23 cellular contexts compared by ENCODE assay signal in the genomic region with DNA sequence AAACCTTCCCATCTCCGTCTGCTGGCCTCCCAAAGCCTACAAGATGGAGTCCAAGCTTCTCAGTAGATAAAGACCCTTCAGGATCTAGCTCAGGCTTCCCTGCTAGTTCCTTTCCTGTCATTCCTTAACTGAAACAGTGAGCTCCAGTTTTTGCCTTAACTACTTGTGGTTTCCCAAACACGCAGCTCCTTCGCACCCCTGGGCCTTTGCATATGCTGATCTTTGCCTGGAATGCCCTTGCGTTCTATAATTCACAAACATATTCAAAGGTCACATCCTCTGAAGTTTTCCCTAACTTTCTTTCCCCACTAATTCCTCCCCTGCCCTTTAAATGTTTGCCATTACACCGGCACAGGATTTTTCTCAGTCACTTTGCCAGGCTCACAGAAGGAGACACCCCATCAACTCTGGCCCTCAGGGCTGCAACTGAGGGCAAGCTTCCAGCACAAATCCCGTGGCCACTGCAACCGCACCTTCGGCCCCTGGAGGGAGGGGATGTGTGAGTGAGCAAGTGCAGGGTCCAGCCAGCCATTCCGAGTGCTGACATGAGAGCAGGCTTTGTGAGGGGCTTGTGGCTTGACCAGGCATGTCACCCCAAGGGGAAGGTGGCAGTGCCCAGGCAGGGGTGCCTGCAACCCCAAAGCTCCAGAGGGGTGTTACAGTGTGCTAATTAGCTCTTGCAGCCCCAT. TPM values are rescaled to one million over a fixed set of nuclear protein-coding genes. Genes with fewer than 3 reads are reported as not detected.
A peak's percentile ranks its signal among the peaks of the same experiment; 100 is the strongest.
DNase-seq lines count a peak whose midpoint lies in the region; ATAC-seq and TF ChIP-seq lines count a peak whose summit lies in the region.
"Had no signal": no experiment of that assay in that cellular context is flagged by ENCODE, and none has a peak within 500 bp of the region (broad histone marks: within the 10 kb centered on the region; RNA-seq: fewer than 3 reads in every experiment).

No MANE protein-coding gene starts in this region.

- H3K9me3 Mint-ChIP-seq in natural killer cell treated with Interleukin-12 subunit alpha and Interleukin-12 subunit beta and Interleukin-15 and Interleukin-18, amount 100 ng/mL, for 72 hours, result no peaks in the 10 kb centered on the region
- H3K9me3 Mint-ChIP-seq in natural killer cell (no peaks in the 10 kb centered on the region), WTC11 (peaks cover 12% of the 10 kb centered on the region)

- no peaks in the 10 kb centered on the region for H3K36me3 ChIP-seq in transverse colon
- H3K36me3 ChIP-seq: BE2C had no signal

- no peaks in the 10 kb centered on the region for H3K36me3 Mint-ChIP-seq in natural killer cell treated with Interleukin-12 subunit alpha and Interleukin-12 subunit beta and Interleukin-15 and Interleukin-18, amount 100 ng/mL, for 72 hours
- H3K36me3 Mint-ChIP-seq in natural killer cell, result no peaks in the 10 kb centered on the region
- H3K36me3 Mint-ChIP-seq in WTC11, result peaks cover 39% of the 10 kb centered on the region
- H3K36me3 Mint-ChIP-seq: CD4-positive, CD25-positive, alpha-beta regulatory T cell had no signal

- in situ Hi-C loops in transverse colon (cut with MboI; ENCODE audit: low pct_ligation_motif_present in 1 of 4, low pct_unique_long_range_greater_than_20kb in 1 of 4, low sequenced_read_pairs in 3 of 4), result no loop called here

- peak overlapping the region; percentile 32 for H3K27ac ChIP-seq in foreskin keratinocyte
- H3K27ac ChIP-seq in transverse colon, result no peak overlapping the region
- H3K27ac ChIP-seq: SK-N-MC had no signal

- no peak overlapping the region for H3K4me3 Mint-ChIP-seq in natural killer cell treated with Interleukin-12 subunit alpha and Interleukin-12 subunit beta and Interleukin-15 and Interleukin-18, amount 100 ng/mL, for 72 hours
- H3K4me3 Mint-ChIP-seq in natural killer cell (no peak overlapping the region), WTC11 (no peak overlapping the region)
- H3K4me3 Mint-ChIP-seq: CD4-positive, CD25-positive, alpha-beta regulatory T cell; GM23338 had no signal

- TF ChIP-seq EP300 in transverse colon (IDR thresholded peaks at IDR 0.05; ENCODE audit: low read depth), result no peak

- peaks cover 17 to 20% of the 10 kb centered on the region in 2 donors for H3K27me3 Mint-ChIP-seq in natural killer cell treated with Interleukin-12 subunit alpha and Interleukin-12 subunit beta and Interleukin-15 and Interleukin-18, amount 100 ng/mL, for 72 hours
- H3K27me3 Mint-ChIP-seq in natural killer cell (ENCODE audit: low read depth in 2 of 2) (peaks cover 9 to 12% of the 10 kb centered on the region in 2 donors), WTC11 (ENCODE audit: low read depth) (no peaks in the 10 kb centered on the region)

- no peaks in the 10 kb centered on the region for H3K9me3 ChIP-seq in transverse colon
- H3K9me3 ChIP-seq: BE2C had no signal

- intact Hi-C loops in natural killer cell (cut with micrococcal nuclease), result no loop called here
- intact Hi-C loops in transverse colon (cut with DNase I; ENCODE audit: low total_unique reads), result no loop called here

- TF ChIP-seq CTCF in natural killer cell (IDR thresholded peaks at IDR 0.05) (no peak), WTC11 (IDR thresholded peaks at IDR 0.05) (no peak), foreskin keratinocyte (conservative IDR thresholded peaks at IDR 0.05) (no peak), transverse colon (IDR thresholded peaks at IDR 0.05) (no peak)

- no peak overlapping the region for H3K27ac Mint-ChIP-seq in natural killer cell treated with Interleukin-12 subunit alpha and Interleukin-12 subunit beta and Interleukin-15 and Interleukin-18, amount 100 ng/mL, for 72 hours
- no peak overlapping the region for H3K27ac Mint-ChIP-seq in natural killer cell
- peak overlapping the region; percentile 19 for H3K27ac Mint-ChIP-seq in WTC11
- H3K27ac Mint-ChIP-seq: GM23338 had no signal

- no peak for TF ChIP-seq POLR2A in transverse colon (IDR thresholded peaks at IDR 0.05)

- CTCF ChIA-PET in WTC11 (lab: Charles Lee), result interaction anchor here (0.6 to 0.7 kb wide), 2 partner anchors 10 to 52 kb away, joined by 3 read pairs; no protein-coding TSS in a partner anchor

- 87 to 100% methylated on average over 2 to 8 of the region's 9 CpGs for WGBS in transverse colon (ENCODE audit: low coverage in 1 of 2), 2 donors

- ATAC-seq in natural killer cell treated with Interleukin-12 subunit alpha and Interleukin-12 subunit beta and Interleukin-15 and Interleukin-18, amount 100 ng/mL, for 72 hours, result peak; percentile 24 to 43
- no peak for ATAC-seq in natural killer cell
- ATAC-seq in WTC11, result no peak
- ATAC-seq in foreskin keratinocyte, result no peak
- ATAC-seq in GM21390 (IDR thresholded peaks at IDR 0.05; ENCODE audit: unreplicated experiment), result no peak
- ATAC-seq: GM12878, GM23338, HCT116 had no signal

- H3K4me1 Mint-ChIP-seq in natural killer cell treated with Interleukin-12 subunit alpha and Interleukin-12 subunit beta and Interleukin-15 and Interleukin-18, amount 100 ng/mL, for 72 hours (ENCODE audit: low read depth in 2 of 2), result peaks cover 0 to 2% of the 10 kb centered on the region in 2 donors
- H3K4me1 Mint-ChIP-seq in natural killer cell (no peaks in the 10 kb centered on the region), WTC11 (peaks cover 8% of the 10 kb centered on the region)
- H3K4me1 Mint-ChIP-seq: CD4-positive, CD25-positive, alpha-beta regulatory T cell; GM23338 had no signal

- POLR2A ChIA-PET in WTC11 (lab: Charles Lee), result interaction anchor here (0.9 kb wide), 1 partner anchor 12 kb away, joined by 3 read pairs; no protein-coding TSS in a partner anchor

- DNase-seq in natural killer cell treated with Interleukin-12 subunit alpha and Interleukin-12 subunit beta and Interleukin-15 and Interleukin-18, amount 100 ng/mL, for 72 hours (ENCODE audit: low spot score), result no peak
- DNase-seq in natural killer cell (no peak), WTC11 (ENCODE audit: low spot score) (no peak), foreskin keratinocyte (no peak), transverse colon (no peak), DMS 273 (lab: John Stamatoyannopoulos, UW; ENCODE audit: unreplicated experiment) (no peak), SK-N-DZ (ENCODE audit: low spot score) (no peak)
- DNase-seq: CD4-positive, CD25-positive, alpha-beta regulatory T cell; DMS 273 treated with DMSO at 0.1 percent for 48 hours; DND-41; MM.1S; NCI-H1048; NCI-H1417 treated with DMSO at 0.1 percent for 48 hours; NCI-H187; NCI-H446; NCI-H526; SHP77 had no signal

- H3K4me1 ChIP-seq in foreskin keratinocyte (peaks cover 13% of the 10 kb centered on the region), transverse colon (no peaks in the 10 kb centered on the region)

- H3K27me3 ChIP-seq in foreskin keratinocyte (no peaks in the 10 kb centered on the region), transverse colon (no peaks in the 10 kb centered on the region)
- H3K27me3 ChIP-seq: BE2C had no signal

- no peak overlapping the region for H3K4me3 ChIP-seq in transverse colon
- H3K4me3 ChIP-seq: GM12878, GM23338 had no signal

TF ChIP-seq in WTC11, 78 proteins besides CTCF, POLR2A, EP300 and RAD21 (continues in another document):
- TF ChIP-seq TCF7 (CRISPR knock-in tag; IDR thresholded peaks at IDR 0.05; ENCODE audit: low read depth) (no peak), ELF4 (CRISPR knock-in tag; IDR thresholded peaks at IDR 0.05; ENCODE audit: low read depth) (no peak), MYBL2 (CRISPR knock-in tag; IDR thresholded peaks at IDR 0.05) (no peak), NR2C2 (CRISPR knock-in tag; IDR thresholded peaks at IDR 0.05) (no peak)
- TF ChIP-seq, protein P1, sequence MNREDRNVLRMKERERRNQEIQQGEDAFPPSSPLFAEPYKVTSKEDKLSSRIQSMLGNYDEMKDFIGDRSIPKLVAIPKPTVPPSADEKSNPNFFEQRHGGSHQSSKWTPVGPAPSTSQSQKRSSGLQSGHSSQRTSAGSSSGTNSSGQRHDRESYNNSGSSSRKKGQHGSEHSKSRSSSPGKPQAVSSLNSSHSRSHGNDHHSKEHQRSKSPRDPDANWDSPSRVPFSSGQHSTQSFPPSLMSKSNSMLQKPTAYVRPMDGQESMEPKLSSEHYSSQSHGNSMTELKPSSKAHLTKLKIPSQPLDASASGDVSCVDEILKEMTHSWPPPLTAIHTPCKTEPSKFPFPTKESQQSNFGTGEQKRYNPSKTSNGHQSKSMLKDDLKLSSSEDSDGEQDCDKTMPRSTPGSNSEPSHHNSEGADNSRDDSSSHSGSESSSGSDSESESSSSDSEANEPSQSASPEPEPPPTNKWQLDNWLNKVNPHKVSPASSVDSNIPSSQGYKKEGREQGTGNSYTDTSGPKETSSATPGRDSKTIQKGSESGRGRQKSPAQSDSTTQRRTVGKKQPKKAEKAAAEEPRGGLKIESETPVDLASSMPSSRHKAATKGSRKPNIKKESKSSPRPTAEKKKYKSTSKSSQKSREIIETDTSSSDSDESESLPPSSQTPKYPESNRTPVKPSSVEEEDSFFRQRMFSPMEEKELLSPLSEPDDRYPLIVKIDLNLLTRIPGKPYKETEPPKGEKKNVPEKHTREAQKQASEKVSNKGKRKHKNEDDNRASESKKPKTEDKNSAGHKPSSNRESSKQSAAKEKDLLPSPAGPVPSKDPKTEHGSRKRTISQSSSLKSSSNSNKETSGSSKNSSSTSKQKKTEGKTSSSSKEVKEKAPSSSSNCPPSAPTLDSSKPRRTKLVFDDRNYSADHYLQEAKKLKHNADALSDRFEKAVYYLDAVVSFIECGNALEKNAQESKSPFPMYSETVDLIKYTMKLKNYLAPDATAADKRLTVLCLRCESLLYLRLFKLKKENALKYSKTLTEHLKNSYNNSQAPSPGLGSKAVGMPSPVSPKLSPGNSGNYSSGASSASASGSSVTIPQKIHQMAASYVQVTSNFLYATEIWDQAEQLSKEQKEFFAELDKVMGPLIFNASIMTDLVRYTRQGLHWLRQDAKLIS (CRISPR knock-in tag; IDR thresholded peaks at IDR 0.05; ENCODE audit: borderline replicate concordance), result no peak
- TF ChIP-seq, protein P2, sequence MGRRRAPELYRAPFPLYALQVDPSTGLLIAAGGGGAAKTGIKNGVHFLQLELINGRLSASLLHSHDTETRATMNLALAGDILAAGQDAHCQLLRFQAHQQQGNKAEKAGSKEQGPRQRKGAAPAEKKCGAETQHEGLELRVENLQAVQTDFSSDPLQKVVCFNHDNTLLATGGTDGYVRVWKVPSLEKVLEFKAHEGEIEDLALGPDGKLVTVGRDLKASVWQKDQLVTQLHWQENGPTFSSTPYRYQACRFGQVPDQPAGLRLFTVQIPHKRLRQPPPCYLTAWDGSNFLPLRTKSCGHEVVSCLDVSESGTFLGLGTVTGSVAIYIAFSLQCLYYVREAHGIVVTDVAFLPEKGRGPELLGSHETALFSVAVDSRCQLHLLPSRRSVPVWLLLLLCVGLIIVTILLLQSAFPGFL (CRISPR knock-in tag; IDR thresholded peaks at IDR 0.05; ENCODE audit: borderline replicate concordance), result no peak

RNA-seq across cellular contexts. Expression of a gene that starts 41.3 kb away (rescaled TPM):
- under 1 TPM; 0.05 to 0.08 TPM for total RNA-seq in natural killer cell treated with Interleukin-12 subunit alpha and Interleukin-12 subunit beta and Interleukin-15 and Interleukin-18, amount 100 ng/mL, for 72 hours
- under 1 TPM in 1 of 3 donors, not detected in 2; 0.03 TPM for total RNA-seq in natural killer cell
- 33.7 to 36.9 TPM (median 34.1 TPM) in 3 replicates for total RNA-seq in WTC11 (2021)
- total RNA-seq in foreskin keratinocyte, result 14.8 and 17.9 TPM in 2 replicates
- polyA plus RNA-seq in foreskin keratinocyte, result 2.7 and 4.0 TPM in 2 replicates
- total RNA-seq in transverse colon, result 1 to 10 TPM; 1.8 to 4.5 (median 3.4) TPM
- polyA plus RNA-seq in SK-N-DZ (2014; cell fraction: cytosol; rRNA removed), result 3.5 and 3.7 TPM in 2 replicates
- polyA plus RNA-seq in SK-N-DZ (2014; cell fraction: nucleus; rRNA removed), result 3.0 and 4.5 TPM in 2 replicates
- total RNA-seq: CD4-positive, CD25-positive, alpha-beta regulatory T cell had no signal
- polyA plus RNA-seq: CD4-positive, CD25-positive, alpha-beta regulatory T cell had no signal

Comparison
In these comparisons a context has a peak if more than half of its experiments do, and no peak if none do; other contexts are left out.
1. ATAC-seq: peak in natural killer cell treated with Interleukin-12 subunit alpha and Interleukin-12 subunit beta and Interleukin-15 and Interleukin-18, amount 100 ng/mL, for 72 hours (2 of 2); none in natural killer cell (0 of 3), WTC11 (single experiment), foreskin keratinocyte (single experiment) and GM21390 (single experiment).